In genomic region chr3:59641169-59641914, GRCh38 we compare ENCODE assay signal across 13 cellular contexts.
DNase-seq lines count a peak whose midpoint lies in the region; ATAC-seq and TF ChIP-seq lines count a peak whose summit lies in the region.
"Had no signal": no experiment of that assay in that cellular context is flagged by ENCODE, and none has a peak within 500 bp of the region (broad histone marks: within the 10 kb centered on the region; RNA-seq: fewer than 3 reads in every experiment).

No MANE protein-coding gene starts in this region.

- no peaks in the 10 kb centered on the region for H3K36me3 ChIP-seq in right atrium auricular region
- H3K36me3 ChIP-seq in effector memory CD4-positive, alpha-beta T cell (ENCODE audit: control insufficient read depth, insufficient read depth, low read length) = no peaks in the 10 kb centered on the region

- no peak for TF ChIP-seq CTCF in right atrium auricular region (IDR thresholded peaks at IDR 0.05)

- H3K27ac ChIP-seq in right atrium auricular region = no peak overlapping the region
- H3K27ac ChIP-seq in effector memory CD4-positive, alpha-beta T cell (ENCODE audit: insufficient read depth, low read length, poor library complexity, severe bottlenecking) = no peak overlapping the region

- H3K4me3 ChIP-seq in right atrium auricular region = no peak overlapping the region
- H3K4me3 ChIP-seq in effector memory CD4-positive, alpha-beta T cell (ENCODE audit: insufficient read depth, low read depth, low read length, poor library complexity, severe bottlenecking) = no peak overlapping the region

- H3K27me3 Mint-ChIP-seq in immature natural killer cell (ENCODE audit: low read depth in 3 of 3) = peaks cover 0 to 5% (median 3%) of the 10 kb centered on the region in 3 donors

- in situ Hi-C loops in G401 (cut with HindIII; ENCODE audit: low sequenced_read_pairs) = no loop called here

- H3K27me3 ChIP-seq in right atrium auricular region = no peaks in the 10 kb centered on the region
- no peaks in the 10 kb centered on the region for H3K27me3 ChIP-seq in effector memory CD4-positive, alpha-beta T cell (replicated peaks; ENCODE audit: control insufficient read depth, insufficient read depth, low read length, poor library complexity, severe bottlenecking)

- intact Hi-C loops in sciatic nerve (cut with DNase I) = no loop called here

- DNase-seq in G401 (ENCODE audit: low spot score) (peak; percentile 79), cerebellum (ENCODE audit: low spot score) (peak; percentile 25), right atrium auricular region (ENCODE audit: low spot score) (peak; percentile 80), sciatic nerve (ENCODE audit: low spot score) (peak; percentile 66), immature natural killer cell (no peak), COLO668 (lab: John Stamatoyannopoulos, UW; ENCODE audit: unreplicated experiment) (no peak)
- DNase-seq in effector memory CD4-positive, alpha-beta T cell = no peak
- DNase-seq in activated CD4-positive, CD25-positive, alpha-beta regulatory T cell treated with anti-CD3 and anti-CD28 coated beads, Interleukin-2, amount 50 U/mL, for 72 hours = no peak
- DNase-seq: activated CD4-positive, CD25-positive, alpha-beta regulatory T cell; activated effector memory CD4-positive, alpha-beta T cell treated with Interleukin-2 at 50 U/mL for 16 hours; cortex of kidney; NCI-H1694 treated with DMSO at 0.1 percent for 48 hours had no signal

- H3K4me1 ChIP-seq in right atrium auricular region = peaks cover 0 to 6% of the 10 kb centered on the region in 2 donors
- H3K4me1 ChIP-seq in effector memory CD4-positive, alpha-beta T cell (ENCODE audit: control insufficient read depth, insufficient read depth, low read length, poor library complexity, severe bottlenecking) = no peaks in the 10 kb centered on the region

- ATAC-seq in sciatic nerve = peak; percentile 96
- ATAC-seq: HCT116 had no signal

- H3K9me3 Mint-ChIP-seq in immature natural killer cell = peaks cover 0 to 4% (median 0%) of the 10 kb centered on the region in 6 donors

- no peak overlapping the region for H3K4me3 Mint-ChIP-seq in immature natural killer cell

- H3K27ac Mint-ChIP-seq in immature natural killer cell = no peak overlapping the region

- H3K36me3 Mint-ChIP-seq in immature natural killer cell = no peaks in the 10 kb centered on the region

- H3K9me3 ChIP-seq in right atrium auricular region = no peaks in the 10 kb centered on the region
- H3K9me3 ChIP-seq in effector memory CD4-positive, alpha-beta T cell (ENCODE audit: control insufficient read depth, low read length) = no peaks in the 10 kb centered on the region

- H3K4me1 Mint-ChIP-seq in immature natural killer cell = no peaks in the 10 kb centered on the region

Comparison
In these comparisons a context has a peak if more than half of its experiments do, and no peak if none do; other contexts are left out.
1. DNase-seq: peak in G401 (single experiment), cerebellum (single experiment), right atrium auricular region (single experiment) and sciatic nerve (single experiment); none in immature natural killer cell (0 of 3), effector memory CD4-positive, alpha-beta T cell (0 of 3), COLO668 (single experiment) and activated CD4-positive, CD25-positive, alpha-beta regulatory T cell treated with anti-CD3 and anti-CD28 coated beads, Interleukin-2, amount 50 U/mL, for 72 hours (single experiment).